ENCODE assay signal across 8 cellular contexts in the genomic region with DNA sequence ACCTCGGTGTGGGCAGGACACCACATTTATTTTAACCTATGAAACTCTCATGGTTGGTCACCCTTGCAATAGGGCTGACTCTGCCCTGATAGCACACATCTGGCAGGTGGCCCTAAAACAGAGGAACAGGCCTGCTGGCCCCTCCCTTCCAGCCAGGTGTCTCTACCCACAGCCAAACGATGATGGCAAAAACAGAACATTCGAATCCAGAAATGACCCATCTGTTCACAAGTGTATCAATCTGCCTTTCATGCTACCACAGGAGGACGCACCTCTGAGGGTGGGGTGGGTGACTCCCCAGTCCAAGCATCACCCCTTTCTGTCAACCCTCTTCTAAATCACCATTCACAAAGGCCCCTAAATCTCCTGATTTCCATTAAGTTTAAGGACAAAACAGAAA.
A peak's percentile ranks its signal among the peaks of the same experiment; 100 is the strongest.
DNase-seq lines count a peak whose midpoint lies in the region; ATAC-seq and TF ChIP-seq lines count a peak whose summit lies in the region.

No MANE protein-coding gene starts in this region.

- no peak overlapping the region for H3K4me3 ChIP-seq in esophagus muscularis mucosa

- ATAC-seq in GM19438 (IDR thresholded peaks at IDR 0.05; ENCODE audit: low read depth, unreplicated experiment) = peak; percentile 50
- ATAC-seq in HG03432 (IDR thresholded peaks at IDR 0.05; ENCODE audit: unreplicated experiment) = peak; percentile 48

- TF ChIP-seq POLR2A in esophagus muscularis mucosa (IDR thresholded peaks at IDR 0.05; ENCODE audit: low read depth) = no peak

- peaks cover 84 to 96% (median 89%) of the 10 kb centered on the region in 4 donors for H3K4me1 ChIP-seq in esophagus muscularis mucosa

- peak overlapping the region in 3 of 4 donors; percentile 16 to 70 (median 67) for H3K27ac ChIP-seq in esophagus muscularis mucosa (replicated peaks in 1 of 4)

- peak; percentile 51 for TF ChIP-seq CTCF in GM12872 (IDR thresholded peaks at IDR 0.05; ENCODE audit: insufficient read depth, low read depth, low read length)
- no peak for TF ChIP-seq CTCF in esophagus muscularis mucosa (IDR thresholded peaks at IDR 0.05)

- no peaks in the 10 kb centered on the region for H3K9me3 ChIP-seq in esophagus muscularis mucosa

- intact Hi-C loops in esophagus muscularis mucosa (cut with DNase I) = no loop called here

- no peak for TF ChIP-seq EP300 in esophagus muscularis mucosa (IDR thresholded peaks at IDR 0.05)

- WGBS in esophagus muscularis mucosa = 67% methylated on average over 4 of the region's 4 CpGs

- peak; percentile 55 for DNase-seq in esophagus muscularis mucosa (ENCODE audit: extremely low spot score)
- no peak for DNase-seq in NCI-H510A (lab: John Stamatoyannopoulos, UW)
- DNase-seq in NOMO-1 treated with DMSO at 0.1 percent for 48 hours (lab: John Stamatoyannopoulos, UW; ENCODE audit: unreplicated experiment) = no peak
- no peak for DNase-seq in SHP77 (lab: John Stamatoyannopoulos, UW)
- no peak for DNase-seq in glomerular visceral epithelial cell (ENCODE audit: extremely low spot score)

- no peaks in the 10 kb centered on the region for H3K27me3 ChIP-seq in esophagus muscularis mucosa

- H3K36me3 ChIP-seq in esophagus muscularis mucosa = peaks cover 0 to 75% (median 16%) of the 10 kb centered on the region in 4 donors
